ENCODE assay signal across 25 cellular contexts in genomic region chr19:19335408-19336158, GRCh38. TPM values are rescaled to one million over a fixed set of nuclear protein-coding genes. Genes with fewer than 3 reads are reported as not detected.
DNase-seq lines count a peak whose midpoint lies in the region; ATAC-seq and TF ChIP-seq lines count a peak whose summit lies in the region.
"Had no signal": no experiment of that assay in that cellular context is flagged by ENCODE, and none has a peak within 500 bp of the region (broad histone marks: within the 10 kb centered on the region; RNA-seq: fewer than 3 reads in every experiment).

No MANE protein-coding gene starts in this region.

- POLR2A ChIA-PET in WTC11 (lab: Charles Lee): interaction anchor here (0.6 kb wide), 1 partner anchor 184 kb away, joined by 5 read pairs; no protein-coding TSS in a partner anchor

- no peak for TF ChIP-seq CTCF in GM23338 (conservative IDR thresholded peaks at IDR 0.05; ENCODE audit: low read depth in 2 of 2)
- no peak for TF ChIP-seq CTCF in WTC11 (IDR thresholded peaks at IDR 0.05)
- no peak for TF ChIP-seq CTCF in MM.1S (IDR thresholded peaks at IDR 0.05; ENCODE audit: low read length)

- H3K27ac Mint-ChIP-seq in GM23338: peak overlapping the region; percentile 79; the same call in 1 of the 2 replicates
- peak overlapping the region; percentile 92 for H3K27ac Mint-ChIP-seq in WTC11
- H3K27ac Mint-ChIP-seq: activated CD4-positive, alpha-beta memory T cell treated with anti-CD3 and anti-CD28 coated beads for 36 hours; activated naive CD4-positive, alpha-beta T cell treated with anti-CD3 and anti-CD28 coated beads, Interleukin-2, amount 10 ng/mL, durations not matched to agents 7 days and 5 days had no signal

- no peaks in the 10 kb centered on the region for H3K9me3 Mint-ChIP-seq in GM23338
- no peaks in the 10 kb centered on the region for H3K9me3 Mint-ChIP-seq in WTC11
- H3K9me3 Mint-ChIP-seq: activated CD4-positive, alpha-beta memory T cell treated with anti-CD3 and anti-CD28 coated beads for 36 hours; activated naive CD4-positive, alpha-beta T cell treated with anti-CD3 and anti-CD28 coated beads, Interleukin-2, amount 10 ng/mL, durations not matched to agents 7 days and 5 days had no signal

- 0 out of 2 replicates have a peak, but pooled peaks cover 5% of the 10 kb centered on the region for H3K79me2 ChIP-seq in GM23338 (replicated peaks; ENCODE audit: insufficient read depth)
- peaks cover 39% of the 10 kb centered on the region for H3K79me2 ChIP-seq in MM.1S (ENCODE audit: low read length)

- CTCF ChIA-PET in WTC11 (lab: Charles Lee): no interaction called here

- H3K36me3 ChIP-seq in GM23338 (ENCODE audit: insufficient read depth): peaks cover 7% of the 10 kb centered on the region; the same call in 1 of the 2 replicates
- H3K36me3 ChIP-seq in esophagus (ENCODE audit: control insufficient read depth in 2 of 2, insufficient read depth in 2 of 2, low read length in 1 of 2): peaks cover 15 to 35% of the 10 kb centered on the region in 2 donors
- no peaks in the 10 kb centered on the region for H3K36me3 ChIP-seq in MM.1S (replicated peaks; ENCODE audit: insufficient read depth, low read length)

- H3K9ac ChIP-seq in MM.1S (ENCODE audit: low read length): no peak overlapping the region
- H3K9ac ChIP-seq: GM23248, KMS-11 had no signal

- no peaks in the 10 kb centered on the region; the same call in 1 of the 2 replicates for H4K20me1 ChIP-seq in GM23338 (replicated peaks; ENCODE audit: insufficient read depth)
- H4K20me1 ChIP-seq in MM.1S (ENCODE audit: insufficient read depth, low read length): no peaks in the 10 kb centered on the region

- H3F3A ChIP-seq in GM23338 (replicated peaks; ENCODE audit: low read depth) (no peaks in the 10 kb centered on the region), MM.1S (ENCODE audit: insufficient read depth, low read length) (no peaks in the 10 kb centered on the region)

- H3K4me1 ChIP-seq in GM23338 (ENCODE audit: insufficient read depth) (no peaks in the 10 kb centered on the region), esophagus (ENCODE audit: control insufficient read depth in 2 of 2, insufficient read depth in 2 of 2, low read length in 1 of 2) (peaks cover 5 to 24% of the 10 kb centered on the region in 2 donors), MM.1S (ENCODE audit: low read length) (no peaks in the 10 kb centered on the region)
- H3K4me1 ChIP-seq: body of pancreas, right atrium auricular region, SJSA1, tibial artery had no signal

- H3K9me3 ChIP-seq in esophagus (ENCODE audit: control insufficient read depth in 2 of 2, insufficient read depth in 1 of 2, low read depth in 1 of 2, low read length in 1 of 2) (no peaks in the 10 kb centered on the region), MM.1S (replicated peaks; ENCODE audit: insufficient read depth, low read length) (no peaks in the 10 kb centered on the region)
- H3K9me3 ChIP-seq: body of pancreas, right atrium auricular region, SJSA1, tibial artery had no signal

- ATAC-seq in GM23338: no peak
- no peak for ATAC-seq in WTC11
- ATAC-seq: body of pancreas had no signal

- H3K4me1 Mint-ChIP-seq in GM23338: no peaks in the 10 kb centered on the region
- H3K4me1 Mint-ChIP-seq in WTC11: no peaks in the 10 kb centered on the region
- H3K4me1 Mint-ChIP-seq: activated naive CD4-positive, alpha-beta T cell treated with anti-CD3 and anti-CD28 coated beads, Interleukin-2, amount 10 ng/mL, durations not matched to agents 7 days and 5 days had no signal

- whole genome bisulfite sequencing in esophagus, 2 donors: 55 to 59% methylated on average over 16 of the region's 16 CpGs

- H3K27ac ChIP-seq in GM23338 (ENCODE audit: low read depth) (peak overlapping the region; percentile 36; the same call in 1 of the 2 replicates), esophagus (ENCODE audit: low read depth in 2 of 2, low read length in 1 of 2) (peak overlapping the region; percentile 93 to 95), skin epidermis (peak overlapping the region in 15 of 21 experiments; percentile 4 to 73 (median 44)), MM.1S (ENCODE audit: low read length) (no peak overlapping the region)
- H3K27ac ChIP-seq: body of pancreas, GM23248, KMS-11, right atrium auricular region, SJSA1, tibial artery, WERI-Rb-1 had no signal

- H3K4me3 ChIP-seq in GM23338 (no peak overlapping the region), esophagus (ENCODE audit: low read depth in 1 of 2, low read length in 2 of 2) (no peak overlapping the region), skin epidermis (no peak overlapping the region), MM.1S (ENCODE audit: low read length) (no peak overlapping the region)
- H3K4me3 ChIP-seq: body of pancreas, GM23248, right atrium auricular region, SJSA1, tibial artery had no signal

- H2AFZ ChIP-seq in GM23338 (no peak overlapping the region), MM.1S (ENCODE audit: low read length) (no peak overlapping the region)
- H2AFZ ChIP-seq: GM23248 had no signal

- H3K27me3 ChIP-seq in GM23338 (ENCODE audit: insufficient read depth) (no peaks in the 10 kb centered on the region), esophagus (ENCODE audit: control insufficient read depth in 1 of 2, insufficient read depth in 2 of 2, low read length in 2 of 2) (no peaks in the 10 kb centered on the region), MM.1S (replicated peaks; ENCODE audit: insufficient read depth, low read length) (no peaks in the 10 kb centered on the region)
- H3K27me3 ChIP-seq: body of pancreas, right atrium auricular region, SJSA1, tibial artery had no signal

- H3K9me2 ChIP-seq in GM23338 (ENCODE audit: insufficient read depth) (no peaks in the 10 kb centered on the region), MM.1S (replicated peaks; ENCODE audit: insufficient read depth, low read length) (no peaks in the 10 kb centered on the region)

- H3K36me3 Mint-ChIP-seq in GM23338 (ENCODE audit: low read depth) (peaks cover 43% of the 10 kb centered on the region), WTC11 (peaks cover 28% of the 10 kb centered on the region)

- H3K27me3 Mint-ChIP-seq in GM23338 (ENCODE audit: insufficient read depth, low read depth, poor library complexity): peaks cover 8% of the 10 kb centered on the region
- no peaks in the 10 kb centered on the region for H3K27me3 Mint-ChIP-seq in WTC11 (ENCODE audit: low read depth)
- H3K27me3 Mint-ChIP-seq: activated CD4-positive, alpha-beta memory T cell treated with anti-CD3 and anti-CD28 coated beads for 36 hours; activated naive CD4-positive, alpha-beta T cell treated with anti-CD3 and anti-CD28 coated beads, Interleukin-2, amount 10 ng/mL, durations not matched to agents 7 days and 5 days had no signal

- no peak overlapping the region for H3K4me3 Mint-ChIP-seq in GM23338
- H3K4me3 Mint-ChIP-seq in WTC11: no peak overlapping the region
- H3K4me3 Mint-ChIP-seq: activated CD4-positive, alpha-beta memory T cell treated with anti-CD3 and anti-CD28 coated beads for 36 hours; activated naive CD4-positive, alpha-beta T cell treated with anti-CD3 and anti-CD28 coated beads, Interleukin-2, amount 10 ng/mL, durations not matched to agents 7 days and 5 days had no signal

- H3K4me2 ChIP-seq in GM23338 (no peak overlapping the region), MM.1S (ENCODE audit: low read depth, low read length) (no peak overlapping the region)
- H3K4me2 ChIP-seq: KMS-11 had no signal

- no peak for DNase-seq in GM23338 (ENCODE audit: low spot score)
- no peak for DNase-seq in WTC11 (ENCODE audit: low spot score)
- no peak for DNase-seq in NCI-H1694 (lab: John Stamatoyannopoulos, UW)
- no peak for DNase-seq in CD1c-positive myeloid dendritic cell (ENCODE audit: extremely low spot score)
- no peak for DNase-seq in MM.1S
- DNase-seq: activated CD4-positive, alpha-beta memory T cell treated with anti-CD3 and anti-CD28 coated beads for 36 hours; activated naive CD4-positive, alpha-beta T cell treated with anti-CD3 and anti-CD28 coated beads, Interleukin-2, amount 10 ng/mL, durations not matched to agents 7 days and 5 days; DMS79 treated with DMSO at 0.1 percent for 48 hours; foreskin melanocyte; GM23248; hypothalamus; kidney; NCI-H187 treated with DMSO at 0.1 percent for 48 hours; NCI-H226; occipital lobe; OCI-M1; stimulated activated CD4-positive, alpha-beta T cell treated with anti-CD3 and anti-CD28 coated beads, Interleukin-15, amount 100 ng/mL, for 24 hours; tibial artery; WERI-Rb-1 had no signal

TF ChIP-seq in GM23338, 12 proteins besides CTCF, POLR2A, EP300 and RAD21 (continues in another document):
- TF ChIP-seq NANOG (IDR thresholded peaks at IDR 0.05; ENCODE audit: borderline replicate concordance) (no peak), POLR2AphosphoS5 (IDR thresholded peaks at IDR 0.05; ENCODE audit: low read depth) (no peak), JUNB (IDR thresholded peaks at IDR 0.05; ENCODE audit: unreplicated experiment) (no peak), ZNF114 (CRISPR knock-in tag; IDR thresholded peaks at IDR 0.05) (no peak), STAT1 (IDR thresholded peaks at IDR 0.05; ENCODE audit: unreplicated experiment) (no peak), CREB1 (CRISPR knock-in tag; IDR thresholded peaks at IDR 0.05; ENCODE audit: low read depth) (no peak), ZNF331 (CRISPR knock-in tag; IDR thresholded peaks at IDR 0.05; ENCODE audit: low read depth) (no peak)

TF ChIP-seq in WTC11, 78 proteins besides CTCF, POLR2A, EP300 and RAD21 (continues in another document):
- TF ChIP-seq, protein P1, sequence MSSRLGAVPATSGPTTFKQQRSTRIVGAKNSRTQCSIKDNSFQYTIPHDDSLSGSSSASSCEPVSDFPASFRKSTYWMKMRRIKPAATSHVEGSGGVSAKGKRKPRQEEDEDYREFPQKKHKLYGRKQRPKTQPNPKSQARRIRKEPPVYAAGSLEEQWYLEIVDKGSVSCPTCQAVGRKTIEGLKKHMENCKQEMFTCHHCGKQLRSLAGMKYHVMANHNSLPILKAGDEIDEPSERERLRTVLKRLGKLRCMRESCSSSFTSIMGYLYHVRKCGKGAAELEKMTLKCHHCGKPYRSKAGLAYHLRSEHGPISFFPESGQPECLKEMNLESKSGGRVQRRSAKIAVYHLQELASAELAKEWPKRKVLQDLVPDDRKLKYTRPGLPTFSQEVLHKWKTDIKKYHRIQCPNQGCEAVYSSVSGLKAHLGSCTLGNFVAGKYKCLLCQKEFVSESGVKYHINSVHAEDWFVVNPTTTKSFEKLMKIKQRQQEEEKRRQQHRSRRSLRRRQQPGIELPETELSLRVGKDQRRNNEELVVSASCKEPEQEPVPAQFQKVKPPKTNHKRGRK (CRISPR knock-in tag; IDR thresholded peaks at IDR 0.05; ENCODE audit: borderline replicate concordance): no peak
- no peak for TF ChIP-seq SOX15 (CRISPR knock-in tag; IDR thresholded peaks at IDR 0.05)

RNA-seq across cellular contexts. Expression of gene MAU2, which starts 15.0 kb away (rescaled TPM):
- total RNA-seq in GM23338 (2014; rRNA removed; shearing (Covaris generic)): 36.0 and 62.2 TPM in 2 replicates
- polyA plus RNA-seq in GM23338 (2016; fragmentation: Nextera tagmentation; extraction: Ambion mirVana): 18.9 and 20.5 TPM in 2 replicates
- 47.8 to 56.8 TPM (median 50.3 TPM) in 3 replicates for total RNA-seq in WTC11 (2021)
- polyA plus RNA-seq in esophagus: 10 to 100 TPM; 19.6 to 35.6 TPM

RNA-seq across cellular contexts. Expression of gene SUGP1, which starts 15.3 kb away (rescaled TPM):
- 31.0 and 38.6 TPM in 2 replicates for total RNA-seq in GM23338 (2014; rRNA removed; shearing (Covaris generic))
- polyA plus RNA-seq in GM23338 (2016; fragmentation: Nextera tagmentation; extraction: Ambion mirVana) (61.6 and 63.2 TPM in 2 replicates), esophagus (10 to 100 TPM; 27.8 to 42.6 TPM)
- 72.1 to 81.3 TPM (median 72.5 TPM) in 3 replicates for total RNA-seq in WTC11 (2021)
